In genomic region chr12:2607881-2608607, GRCh38 we compare ENCODE assay signal across 15 cellular contexts.
DNase-seq lines count a peak whose midpoint lies in the region; ATAC-seq and TF ChIP-seq lines count a peak whose summit lies in the region.
"Had no signal": no experiment of that assay in that cellular context is flagged by ENCODE, and none has a peak within 500 bp of the region (broad histone marks: within the 10 kb centered on the region; RNA-seq: fewer than 3 reads in every experiment).

No MANE protein-coding gene starts in this region.

- H2BK5ac ChIP-seq in IMR-90 (ENCODE audit: low read depth, low read length, poor library complexity, severe bottlenecking) (no peak overlapping the region), neuronal stem cell (ENCODE audit: low read length) (no peak overlapping the region)

- no peak for TF ChIP-seq RAD21 in IMR-90 (IDR thresholded peaks at IDR 0.05; ENCODE audit: low read length)

- no peak overlapping the region for H3K4ac ChIP-seq in IMR-90 (ENCODE audit: low read depth, low read length)
- H3K4ac ChIP-seq in neuronal stem cell (ENCODE audit: low read length), result no peak overlapping the region

- intact Hi-C loops in IMR-90 (cut with micrococcal nuclease) (no loop called here), sigmoid colon (cut with DNase I) (no loop called here), esophagus muscularis mucosa (cut with DNase I) (no loop called here)

- no peak overlapping the region for H4K5ac ChIP-seq in IMR-90 (ENCODE audit: low read depth, low read length)

- no peak overlapping the region for H2BK15ac ChIP-seq in IMR-90 (ENCODE audit: low read depth, low read length)
- no peak overlapping the region for H2BK15ac ChIP-seq in neuronal stem cell (ENCODE audit: low read length)

- CTCF ChIA-PET in IMR-90 (lab: Yijun Ruan, JAX), result interaction anchor here (0.7 kb wide), 1 partner anchor 267 kb away, joined by 4 read pairs; no protein-coding TSS in a partner anchor

- H2AK5ac ChIP-seq in IMR-90 (ENCODE audit: low read depth, low read length), result no peak overlapping the region
- no peak overlapping the region for H2AK5ac ChIP-seq in neuronal stem cell (ENCODE audit: low read depth, low read length)

- H3K18ac ChIP-seq in IMR-90 (ENCODE audit: low read depth, low read length) (no peak overlapping the region; the same call in 1 of the 2 replicates), neuronal stem cell (ENCODE audit: low read length) (no peak overlapping the region)

- no peaks in the 10 kb centered on the region for H3K79me1 ChIP-seq in IMR-90 (ENCODE audit: low read depth in 1 of 2, low read length in 2 of 2)
- no peaks in the 10 kb centered on the region for H3K79me1 ChIP-seq in neuronal stem cell (ENCODE audit: low read depth, low read length)

- POLR2A ChIA-PET in IMR-90 (lab: Charles Lee; ENCODE audit: unreplicated experiment), result no interaction called here

- TF ChIP-seq CTCF in IMR-90 (conservative IDR thresholded peaks at IDR 0.05; ENCODE audit: low read depth, low read length), result no peak
- TF ChIP-seq CTCF in sigmoid colon (IDR thresholded peaks at IDR 0.05), result no peak
- no peak for TF ChIP-seq CTCF in esophagus muscularis mucosa (IDR thresholded peaks at IDR 0.05)

- no peak overlapping the region for H2BK12ac ChIP-seq in neuronal stem cell (ENCODE audit: low read length)

- no peaks in the 10 kb centered on the region for H3K27me3 ChIP-seq in IMR-90 (ENCODE audit: control insufficient read depth, insufficient read depth, low read length)
- H3K27me3 ChIP-seq in neuronal stem cell (ENCODE audit: control insufficient read depth in 3 of 3, insufficient read depth in 3 of 3, low read depth in 1 of 3, low read length in 3 of 3), result no peaks in the 10 kb centered on the region
- H3K27me3 ChIP-seq in sigmoid colon, result no peaks in the 10 kb centered on the region
- H3K27me3 ChIP-seq in esophagus muscularis mucosa, result no peaks in the 10 kb centered on the region

- peaks cover 38% of the 10 kb centered on the region for H3K36me3 ChIP-seq in IMR-90 (ENCODE audit: control insufficient read depth, insufficient read depth, low read length)
- no peaks in the 10 kb centered on the region for H3K36me3 ChIP-seq in neuronal stem cell (replicated peaks in 1 of 2; ENCODE audit: control insufficient read depth in 2 of 2, insufficient read depth in 2 of 2, low read length in 2 of 2)
- peaks cover 49 to 98% (median 61%) of the 10 kb centered on the region in 4 donors for H3K36me3 ChIP-seq in sigmoid colon
- peaks cover 20 to 99% (median 88%) of the 10 kb centered on the region in 4 donors for H3K36me3 ChIP-seq in esophagus muscularis mucosa

- no TSS peak for BruUV-seq in IMR-90 (replicated peaks; lab: Mats Ljungman, UMichigan)

- no peak overlapping the region for H2AFZ ChIP-seq in IMR-90 (replicated peaks; ENCODE audit: low read length, poor library complexity)
- H2AFZ ChIP-seq in neuronal stem cell (ENCODE audit: low read length), result no peak overlapping the region
- H2AFZ ChIP-seq: GM23248 had no signal

- H4K91ac ChIP-seq in IMR-90 (ENCODE audit: insufficient read depth, low read depth, low read length), result no peak overlapping the region
- H4K91ac ChIP-seq in neuronal stem cell (ENCODE audit: low read depth, low read length, poor library complexity), result no peak overlapping the region

- H3K9me1 ChIP-seq in IMR-90 (ENCODE audit: insufficient read depth, low read length), result peaks cover 9% of the 10 kb centered on the region; the same call in 1 of the 2 replicates

- dilution Hi-C loops in IMR-90 (cut with HindIII; ENCODE audit: low sequenced_read_pairs, unreplicated experiment), result no loop called here

- TF ChIP-seq EP300 in sigmoid colon (IDR thresholded peaks at IDR 0.05) (no peak), esophagus muscularis mucosa (IDR thresholded peaks at IDR 0.05) (no peak)

- in situ Hi-C loops in IMR-90 (cut with MboI; ENCODE audit: low sequenced_read_pairs), result no loop called here

- H3K4me3 ChIP-seq in IMR-90 (ENCODE audit: insufficient read depth, low read depth, low read length) (no peak overlapping the region), neuronal stem cell (ENCODE audit: low read length in 2 of 2) (no peak overlapping the region), sigmoid colon (no peak overlapping the region), esophagus muscularis mucosa (no peak overlapping the region)
- H3K4me3 ChIP-seq: GM12878, GM23248 had no signal

- H3K27ac ChIP-seq in IMR-90 (ENCODE audit: insufficient read depth, low read length), result no peak overlapping the region
- peak overlapping the region; percentile 14 for H3K27ac ChIP-seq in angular gyrus (ENCODE audit: low read depth, low read length)
- H3K27ac ChIP-seq in neuronal stem cell (replicated peaks; ENCODE audit: low read length), result no peak overlapping the region
- H3K27ac ChIP-seq in sigmoid colon, result no peak overlapping the region
- no peak overlapping the region for H3K27ac ChIP-seq in esophagus muscularis mucosa (replicated peaks in 1 of 4)
- H3K27ac ChIP-seq: GM23248 had no signal

- no peaks in the 10 kb centered on the region for H3K9me3 ChIP-seq in IMR-90 (ENCODE audit: control insufficient read depth, insufficient read depth, low read length)
- H3K9me3 ChIP-seq in neuronal stem cell (replicated peaks in 1 of 2; ENCODE audit: control insufficient read depth in 2 of 2, insufficient read depth in 1 of 2, low read depth in 1 of 2, low read length in 2 of 2), result peaks cover 0 to 2% of the 10 kb centered on the region in 2 donors
- no peaks in the 10 kb centered on the region for H3K9me3 ChIP-seq in sigmoid colon
- no peaks in the 10 kb centered on the region for H3K9me3 ChIP-seq in esophagus muscularis mucosa

- DNase-seq in IMR-90 (peak; percentile 50), neuronal stem cell (ENCODE audit: low spot score) (no peak), sigmoid colon (peak; percentile 34), DMS79 (lab: John Stamatoyannopoulos, UW) (no peak), esophagus muscularis mucosa (ENCODE audit: extremely low spot score) (no peak)
- DNase-seq in stimulated activated CD4-positive, alpha-beta T cell treated with anti-CD3 and anti-CD28 coated beads, Interleukin-2, amount 100 ng/mL, for 48 hours, result no peak
- DNase-seq in activated CD4-positive, CD25-positive, alpha-beta regulatory T cell (lab: John Stamatoyannopoulos, UW), result no peak
- DNase-seq: C1 segment of cervical spinal cord; Calu3; CD4-positive, alpha-beta T cell; DMS 273 treated with DMSO at 0.1 percent for 48 hours; GM23248 had no signal

- H2AK9ac ChIP-seq in IMR-90 (replicated peaks; ENCODE audit: low read depth, low read length, poor library complexity), result no peak overlapping the region

- no peak overlapping the region for H2BK20ac ChIP-seq in IMR-90 (ENCODE audit: low read depth, low read length)

- H3K56ac ChIP-seq in IMR-90 (ENCODE audit: extremely low read depth, insufficient read depth, low read length), result no peak overlapping the region

- TF ChIP-seq POLR2A in IMR-90 (IDR thresholded peaks at IDR 0.05; ENCODE audit: low read depth, low read length) (no peak), sigmoid colon (IDR thresholded peaks at IDR 0.05) (no peak), esophagus muscularis mucosa (IDR thresholded peaks at IDR 0.05; ENCODE audit: low read depth) (no peak)

- H4K8ac ChIP-seq in IMR-90 (ENCODE audit: low read depth in 2 of 2, low read length in 2 of 2) (no peak overlapping the region), neuronal stem cell (ENCODE audit: low read depth, low read length) (no peak overlapping the region)

- no peak overlapping the region for H3K9ac ChIP-seq in IMR-90 (ENCODE audit: low read depth, low read length)
- no peak overlapping the region for H3K9ac ChIP-seq in neuronal stem cell (ENCODE audit: low read depth, low read length, poor library complexity)
- H3K9ac ChIP-seq: GM23248 had no signal

- H3K4me2 ChIP-seq in IMR-90 (ENCODE audit: low read depth, low read length) (no peak overlapping the region), neuronal stem cell (ENCODE audit: insufficient read depth, low read length, poor library complexity, severe bottlenecking) (no peak overlapping the region)

- H3K23ac ChIP-seq in IMR-90 (ENCODE audit: low read depth, low read length), result no peak overlapping the region
- peak overlapping the region; percentile 47 for H3K23ac ChIP-seq in neuronal stem cell (ENCODE audit: low read depth, low read length, poor library complexity)

- WGBS in IMR-90 (ENCODE audit: extremely low coverage in 2 of 2, insufficient read length in 1 of 2), 2 experiments, result 96% methylated on average over 5 of the region's 10 CpGs; no CpG with 5 or more reads in 1 of the 2 experiments
- WGBS in neuronal stem cell (ENCODE audit: extremely low coverage in 2 of 2, insufficient read length in 2 of 2, insufficient replicate concordance in 1 of 2), 2 donors, result no CpG with 5 or more reads among the region's 10 CpGs
- WGBS in sigmoid colon, 2 donors, result 67 to 82% methylated on average over 10 of the region's 10 CpGs
- WGBS in esophagus muscularis mucosa, result 86% methylated on average over 10 of the region's 10 CpGs

- H4K20me1 ChIP-seq in IMR-90 (ENCODE audit: insufficient read depth, low read length), result no peaks in the 10 kb centered on the region; the same call in 1 of the 2 replicates

- ATAC-seq in IMR-90 (ENCODE audit: low read depth), result peak; percentile 87
- ATAC-seq: GM12878, HCT116 had no signal

- H3K14ac ChIP-seq in IMR-90 (replicated peaks; ENCODE audit: low read depth, low read length) (no peak overlapping the region), neuronal stem cell (ENCODE audit: low read length) (no peak overlapping the region)

- H2BK120ac ChIP-seq in IMR-90 (ENCODE audit: low read depth, low read length) (no peak overlapping the region), neuronal stem cell (ENCODE audit: low read depth, low read length) (no peak overlapping the region)

- H3K4me1 ChIP-seq in IMR-90 (ENCODE audit: control insufficient read depth, insufficient read depth, low read length), result peaks cover 11% of the 10 kb centered on the region
- H3K4me1 ChIP-seq in neuronal stem cell (ENCODE audit: control insufficient read depth in 2 of 2, insufficient read depth in 1 of 2, low read depth in 1 of 2, low read length in 2 of 2), result peaks cover 0 to 4% of the 10 kb centered on the region in 2 donors
- peaks cover 0 to 6% (median 2%) of the 10 kb centered on the region in 4 donors for H3K4me1 ChIP-seq in sigmoid colon
- H3K4me1 ChIP-seq in esophagus muscularis mucosa, result peaks cover 0 to 12% (median 10%) of the 10 kb centered on the region in 4 donors

TF ChIP-seq in IMR-90, 13 proteins besides CTCF, POLR2A, EP300 and RAD21 (continues in another document):
- TF ChIP-seq SMC3 (IDR thresholded peaks at IDR 0.05; ENCODE audit: low read depth, low read length) (no peak), RCOR1 (IDR thresholded peaks at IDR 0.05; ENCODE audit: insufficient replicate concordance, low read length) (no peak), USF2 (IDR thresholded peaks at IDR 0.05; ENCODE audit: low read depth, low read length) (no peak), MAFK (IDR thresholded peaks at IDR 0.05; ENCODE audit: low read depth, low read length) (no peak)

Comparison
In these comparisons a context has a peak if more than half of its experiments do, and no peak if none do; other contexts are left out.
1. DNase-seq: peak in IMR-90 (single experiment) and sigmoid colon (single experiment); none in neuronal stem cell (single experiment), stimulated activated CD4-positive, alpha-beta T cell treated with anti-CD3 and anti-CD28 coated beads, Interleukin-2, amount 100 ng/mL, for 48 hours (0 of 2), activated CD4-positive, CD25-positive, alpha-beta regulatory T cell (0 of 4), DMS79 (single experiment) and esophagus muscularis mucosa (single experiment).